ENCODE assay signal across 18 cellular contexts in genomic region chr20:10445758-10446157, GRCh38.
DNase-seq lines count a peak whose midpoint lies in the region; ATAC-seq and TF ChIP-seq lines count a peak whose summit lies in the region.
"Had no signal": no experiment of that assay in that cellular context is flagged by ENCODE, and none has a peak within 500 bp of the region (broad histone marks: within the 10 kb centered on the region; RNA-seq: fewer than 3 reads in every experiment).

No MANE protein-coding gene starts in this region.

- H3K9ac ChIP-seq in DND-41 (ENCODE audit: low read depth, low read length): 0 out of 2 replicates have a peak overlapping the region, but pooled peaks have one; percentile 60

- no peak for ATAC-seq in DND-41 (ENCODE audit: insufficient read depth, low read depth)
- ATAC-seq in GM18907 (IDR thresholded peaks at IDR 0.05; ENCODE audit: unreplicated experiment): no peak
- ATAC-seq: CD8-positive, alpha-beta T cell; HCT116 had no signal

- H2AFZ ChIP-seq in DND-41 (ENCODE audit: low read depth, low read length): no peak overlapping the region

- no peak overlapping the region for H3K4me2 ChIP-seq in DND-41 (ENCODE audit: insufficient read depth, low read length)

- peak overlapping the region; percentile 84 for H3K27ac Mint-ChIP-seq in dendritic cell treated with granulocyte-macrophage colony-stimulating factor and Interleukin-4, amounts not matched to agents 40 ng/mL and 50 ng/mL, for 4 days
- H3K27ac Mint-ChIP-seq: CD14-positive monocyte; CD8-positive, alpha-beta T cell; HFFc6; IgD-negative memory B cell had no signal

- H3K79me2 ChIP-seq in DND-41 (ENCODE audit: insufficient read depth, low read length): peaks cover 57% of the 10 kb centered on the region

- H3K27me3 ChIP-seq in DND-41 (ENCODE audit: insufficient read depth, low read length, poor library complexity): no peaks in the 10 kb centered on the region

- intact Hi-C loops in dendritic cell treated with granulocyte-macrophage colony-stimulating factor and Interleukin-4, amounts not matched to agents 40 ng/mL and 50 ng/mL, for 4 days (cut with micrococcal nuclease): no loop called here

- H3K36me3 ChIP-seq in DND-41 (ENCODE audit: insufficient read depth, low read length) (0 out of 2 replicates have a peak, but pooled peaks cover 3% of the 10 kb centered on the region), KOPT-K1 (ENCODE audit: insufficient read depth, low read length) (peaks cover 11% of the 10 kb centered on the region; the same call in 1 of the 2 replicates)

- H3K4me1 Mint-ChIP-seq in dendritic cell treated with granulocyte-macrophage colony-stimulating factor and Interleukin-4, amounts not matched to agents 40 ng/mL and 50 ng/mL, for 4 days (ENCODE audit: low read depth): peaks cover 36% of the 10 kb centered on the region

- no peaks in the 10 kb centered on the region for H3K27me3 Mint-ChIP-seq in dendritic cell treated with granulocyte-macrophage colony-stimulating factor and Interleukin-4, amounts not matched to agents 40 ng/mL and 50 ng/mL, for 4 days
- H3K27me3 Mint-ChIP-seq: IgD-negative memory B cell had no signal

- no peak for DNase-seq in DND-41
- no peak for DNase-seq in superior temporal gyrus (ENCODE audit: extremely low spot score)
- DNase-seq in SHP77 treated with DMSO at 0.1 percent for 48 hours (lab: John Stamatoyannopoulos, UW): no peak
- DNase-seq: AML-193; Calu3; CD8-positive, alpha-beta T cell; DMS 273 treated with DMSO at 0.1 percent for 48 hours; DMS53; GOT3; H7; HFFc6; KBM-7 had no signal

- H3K27ac ChIP-seq in DND-41 (ENCODE audit: low read length) (peak overlapping the region; percentile 88; the same call in 1 of the 2 replicates), KOPT-K1 (ENCODE audit: low read depth, low read length, poor library complexity, severe bottlenecking) (peak overlapping the region; percentile 75)

- 0 out of 2 replicates have a peak, but pooled peaks cover 2% of the 10 kb centered on the region for H4K20me1 ChIP-seq in DND-41 (ENCODE audit: insufficient read depth, low read length)

- H3K4me3 ChIP-seq in DND-41 (ENCODE audit: low read depth in 1 of 2, low read length in 2 of 2): no peak overlapping the region

- peaks cover 29% of the 10 kb centered on the region for H3K4me1 ChIP-seq in DND-41 (ENCODE audit: insufficient read depth, low read length)

- H3K9me3 Mint-ChIP-seq in dendritic cell treated with granulocyte-macrophage colony-stimulating factor and Interleukin-4, amounts not matched to agents 40 ng/mL and 50 ng/mL, for 4 days: no peaks in the 10 kb centered on the region
- H3K9me3 Mint-ChIP-seq: CD8-positive, alpha-beta T cell; HFFc6; IgD-negative memory B cell had no signal

- peaks cover 4% of the 10 kb centered on the region for H3K36me3 Mint-ChIP-seq in dendritic cell treated with granulocyte-macrophage colony-stimulating factor and Interleukin-4, amounts not matched to agents 40 ng/mL and 50 ng/mL, for 4 days (ENCODE audit: low read depth)

- no peak overlapping the region for H3K4me3 Mint-ChIP-seq in dendritic cell treated with granulocyte-macrophage colony-stimulating factor and Interleukin-4, amounts not matched to agents 40 ng/mL and 50 ng/mL, for 4 days
- H3K4me3 Mint-ChIP-seq: CD14-positive monocyte; CD8-positive, alpha-beta T cell; HFFc6; IgD-negative memory B cell had no signal

- H3K9me3 ChIP-seq in DND-41 (ENCODE audit: insufficient read depth, low read length, severe bottlenecking): no peaks in the 10 kb centered on the region
- H3K9me3 ChIP-seq in KOPT-K1 (ENCODE audit: insufficient read depth, low read length, poor library complexity, severe bottlenecking): no peaks in the 10 kb centered on the region

- no peak for TF ChIP-seq CTCF in DND-41 (IDR thresholded peaks at IDR 0.05; ENCODE audit: borderline replicate concordance, extremely low read depth, low read length, poor library complexity, severe bottlenecking)
